Comparison of ENCODE assay signal across 13 cellular contexts in the genomic region with DNA sequence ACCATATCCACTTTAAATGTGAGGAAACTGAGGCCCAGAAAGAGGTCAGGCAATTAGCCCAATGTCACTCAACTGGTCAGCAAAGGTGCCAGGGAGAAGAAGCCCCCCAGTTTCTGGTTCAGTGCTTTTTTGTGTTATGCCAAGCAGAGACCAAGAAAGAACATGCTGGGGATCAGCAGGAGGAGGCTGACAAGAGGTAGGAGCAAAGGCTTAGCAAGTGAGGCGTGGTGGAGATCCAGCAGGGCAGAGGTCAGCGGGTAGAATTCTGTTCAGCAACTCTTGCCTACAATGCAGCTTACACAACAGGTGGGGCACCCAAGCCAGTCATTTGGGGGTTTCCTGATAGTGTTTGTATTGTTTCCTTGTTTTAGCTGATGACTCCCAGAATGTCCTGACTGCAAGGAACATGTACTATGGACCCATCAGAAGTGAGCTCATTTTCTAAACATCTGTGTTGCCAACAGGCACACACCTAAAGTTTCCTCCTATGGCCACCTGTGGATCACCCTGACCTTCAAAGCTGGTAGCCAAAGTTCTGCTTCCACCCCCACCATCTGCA. TPM values are rescaled to one million over a fixed set of nuclear protein-coding genes. Genes with fewer than 3 reads are reported as not detected.
DNase-seq lines count a peak whose midpoint lies in the region; ATAC-seq, FAIRE-seq and TF ChIP-seq lines count a peak whose summit lies in the region.
"Had no signal": no experiment of that assay in that cellular context is flagged by ENCODE, and none has a peak within 500 bp of the region (broad histone marks: within the 10 kb centered on the region; RNA-seq: fewer than 3 reads in every experiment).

No MANE protein-coding gene starts in this region.

- TF ChIP-seq CTCF in activated B cell treated with CpG ODN at 0.5 μM for 24 hours (IDR thresholded peaks at IDR 0.05), result no peak
- TF ChIP-seq CTCF in kidney (IDR thresholded peaks at IDR 0.05; ENCODE audit: borderline replicate concordance, extremely low read depth, insufficient read depth), result no peak

- no peaks in the 10 kb centered on the region for H3K9me3 ChIP-seq in kidney (ENCODE audit: control insufficient read depth in 1 of 2, low read length in 2 of 2)
- H3K9me3 ChIP-seq: vagina had no signal

- no peak overlapping the region for H3K4me3 ChIP-seq in kidney (ENCODE audit: low read length in 2 of 2)
- H3K4me3 ChIP-seq: vagina had no signal

- ATAC-seq in activated B cell treated with CpG ODN at 0.5 μM for 24 hours (ENCODE audit: low read depth) (no peak), HG03432 (IDR thresholded peaks at IDR 0.05; ENCODE audit: unreplicated experiment) (no peak)
- no peak for ATAC-seq in stimulated activated memory B cell treated with anti-CD40 and anti-IgM and Interleukin-4, amounts not matched to agents 10 μg/mL and 1 μg/mL and 100 μg/mL, for 72 hours

- no peaks in the 10 kb centered on the region for H3K27me3 Mint-ChIP-seq in activated CD4-positive, alpha-beta T cell treated with anti-CD3 and anti-CD28 coated beads, Interleukin-2, amount 10 ng/mL, durations not matched to agents 24 days and 14 days
- no peaks in the 10 kb centered on the region for H3K27me3 Mint-ChIP-seq in activated B cell treated with CpG ODN at 0.5 μM for 24 hours
- H3K27me3 Mint-ChIP-seq in stimulated activated memory B cell treated with anti-CD40 and anti-IgM and Interleukin-4, amounts not matched to agents 10 μg/mL and 1 μg/mL and 100 μg/mL, for 72 hours, result no peaks in the 10 kb centered on the region

- H3K4me3 Mint-ChIP-seq in activated CD4-positive, alpha-beta T cell treated with anti-CD3 and anti-CD28 coated beads, Interleukin-2, amount 10 ng/mL, durations not matched to agents 24 days and 14 days, result peak overlapping the region; percentile 23
- no peak overlapping the region for H3K4me3 Mint-ChIP-seq in activated B cell treated with CpG ODN at 0.5 μM for 24 hours
- H3K4me3 Mint-ChIP-seq in stimulated activated memory B cell treated with anti-CD40 and anti-IgM and Interleukin-4, amounts not matched to agents 10 μg/mL and 1 μg/mL and 100 μg/mL, for 72 hours, result no peak overlapping the region

- POLR2A ChIA-PET in activated B cell treated with CpG ODN at 0.5 μM for 24 hours (lab: Charles Lee), result interaction anchor here (0.7 to 4.3 kb wide), 13 partner anchors 8 to 262 kb away, joined by 3 to 41 read pairs (median 5); a partner anchor contains a TSS

- H3K4me1 ChIP-seq in kidney (ENCODE audit: control insufficient read depth in 1 of 2, insufficient read depth in 1 of 2, low read depth in 1 of 2, low read length in 2 of 2), result peaks cover 34 to 60% of the 10 kb centered on the region in 2 donors

- peaks cover 36% of the 10 kb centered on the region for H3K36me3 Mint-ChIP-seq in activated CD4-positive, alpha-beta T cell treated with anti-CD3 and anti-CD28 coated beads, Interleukin-2, amount 10 ng/mL, durations not matched to agents 24 days and 14 days (ENCODE audit: low read depth)
- H3K36me3 Mint-ChIP-seq in activated B cell treated with CpG ODN at 0.5 μM for 24 hours (ENCODE audit: low read depth), result no peaks in the 10 kb centered on the region
- H3K36me3 Mint-ChIP-seq in stimulated activated memory B cell treated with anti-CD40 and anti-IgM and Interleukin-4, amounts not matched to agents 10 μg/mL and 1 μg/mL and 100 μg/mL, for 72 hours, result no peaks in the 10 kb centered on the region

- peaks cover 68% of the 10 kb centered on the region for H3K4me1 Mint-ChIP-seq in activated CD4-positive, alpha-beta T cell treated with anti-CD3 and anti-CD28 coated beads, Interleukin-2, amount 10 ng/mL, durations not matched to agents 24 days and 14 days
- H3K4me1 Mint-ChIP-seq in activated B cell treated with CpG ODN at 0.5 μM for 24 hours, result peaks cover 58% of the 10 kb centered on the region
- H3K4me1 Mint-ChIP-seq in stimulated activated memory B cell treated with anti-CD40 and anti-IgM and Interleukin-4, amounts not matched to agents 10 μg/mL and 1 μg/mL and 100 μg/mL, for 72 hours, result peaks cover 48% of the 10 kb centered on the region

- H3K9ac ChIP-seq in kidney (ENCODE audit: low read length in 2 of 2), result no peak overlapping the region
- H3K9ac ChIP-seq: parathyroid adenoma had no signal

- peak overlapping the region; percentile 78 for H3K27ac Mint-ChIP-seq in activated CD4-positive, alpha-beta T cell treated with anti-CD3 and anti-CD28 coated beads, Interleukin-2, amount 10 ng/mL, durations not matched to agents 24 days and 14 days
- peak overlapping the region; percentile 5 for H3K27ac Mint-ChIP-seq in activated B cell treated with CpG ODN at 0.5 μM for 24 hours
- H3K27ac Mint-ChIP-seq in stimulated activated memory B cell treated with anti-CD40 and anti-IgM and Interleukin-4, amounts not matched to agents 10 μg/mL and 1 μg/mL and 100 μg/mL, for 72 hours, result peak overlapping the region; percentile 74

- FAIRE-seq in kidney (lab: Jason Lieb, UNC), result no peak
- FAIRE-seq: islet of Langerhans had no signal

- CTCF ChIA-PET in activated B cell treated with CpG ODN at 0.5 μM for 24 hours (lab: Charles Lee), result interaction anchor here (0.7 to 7.5 kb wide), 27 partner anchors 8 to 880 kb away, joined by 3 to 162 read pairs (median 6); no protein-coding TSS in a partner anchor

- peak; percentile 69 for DNase-seq in activated CD4-positive, alpha-beta T cell treated with anti-CD3 and anti-CD28 coated beads, Interleukin-2, amount 10 ng/mL, durations not matched to agents 24 days and 14 days
- no peak for DNase-seq in activated CD4-positive, alpha-beta T cell treated with anti-CD3 and anti-CD28 coated beads for 48 hours
- DNase-seq in activated B cell treated with CpG ODN at 0.5 μM for 24 hours (no peak), kidney (no peak), retina (no peak), SHP77 (lab: John Stamatoyannopoulos, UW) (no peak)
- DNase-seq: activated CD4-positive, alpha-beta T cell treated with anti-CD3 and anti-CD28 coated beads, Interleukin-2, amount 50 U/mL, for 48 hours; NCI-H2171 had no signal

- no peaks in the 10 kb centered on the region for H3K9me3 Mint-ChIP-seq in activated CD4-positive, alpha-beta T cell treated with anti-CD3 and anti-CD28 coated beads, Interleukin-2, amount 10 ng/mL, durations not matched to agents 24 days and 14 days
- H3K9me3 Mint-ChIP-seq in activated B cell treated with CpG ODN at 0.5 μM for 24 hours, result no peaks in the 10 kb centered on the region
- H3K9me3 Mint-ChIP-seq in stimulated activated memory B cell treated with anti-CD40 and anti-IgM and Interleukin-4, amounts not matched to agents 10 μg/mL and 1 μg/mL and 100 μg/mL, for 72 hours, result no peaks in the 10 kb centered on the region

- intact Hi-C loops in activated CD4-positive, alpha-beta T cell treated with anti-CD3 and anti-CD28 coated beads, Interleukin-2, amount 10 ng/mL, durations not matched to agents 24 days and 14 days (cut with micrococcal nuclease), result loop anchor here (1.0 to 5.0 kb wide), 4 partner anchors 9 to 463 kb away; no protein-coding TSS in a partner anchor
- intact Hi-C loops in activated B cell treated with CpG ODN at 0.5 μM for 24 hours (cut with micrococcal nuclease) (loop anchor here (1.0 to 5.0 kb wide), 7 partner anchors 14 to 262 kb away; a partner anchor contains a TSS), kidney (cut with DNase I) (loop anchor here (10.0 kb wide), 1 partner anchor 50 kb away; no protein-coding TSS in a partner anchor)

- peaks cover 0 to 2% of the 10 kb centered on the region in 2 donors for H3K36me3 ChIP-seq in kidney (ENCODE audit: control insufficient read depth in 1 of 2, insufficient read depth in 2 of 2, low read length in 2 of 2)
- H3K36me3 ChIP-seq: vagina had no signal

- peak overlapping the region; percentile 65 to 68 for H3K27ac ChIP-seq in kidney (ENCODE audit: low read depth in 2 of 2, low read length in 2 of 2)
- H3K27ac ChIP-seq: parathyroid adenoma, vagina had no signal

RNA-seq across cellular contexts. Expression of a gene that starts 28.2 kb away (rescaled TPM):
- total RNA-seq in activated CD4-positive, alpha-beta T cell treated with anti-CD3 and anti-CD28 coated beads, Interleukin-2, amount 10 ng/mL, durations not matched to agents 24 days and 14 days, result 111 and 118 TPM in 2 replicates
- total RNA-seq in activated B cell treated with CpG ODN at 0.5 μM for 24 hours (21.8 and 24.4 TPM in 2 replicates), kidney (52.3 TPM)
- 14.3 TPM for polyA plus RNA-seq in kidney (ENCODE audit: insufficient read depth, low read depth, low replicate concordance)

Comparison
In these comparisons a context has a peak if more than half of its experiments do, and no peak if none do; other contexts are left out.
1. H3K27ac Mint-ChIP-seq: peak in every context shown above with its lines; median percentile 78 in activated CD4-positive, alpha-beta T cell treated with anti-CD3 and anti-CD28 coated beads, Interleukin-2, amount 10 ng/mL, durations not matched to agents 24 days and 14 days; 74 in stimulated activated memory B cell treated with anti-CD40 and anti-IgM and Interleukin-4, amounts not matched to agents 10 μg/mL and 1 μg/mL and 100 μg/mL, for 72 hours; 5 in activated B cell treated with CpG ODN at 0.5 μM for 24 hours.